Comparison of ENCODE assay signal across 8 cellular contexts in genomic region chr2:85132392-85132791, GRCh38. TPM values are rescaled to one million over a fixed set of nuclear protein-coding genes. Genes with fewer than 3 reads are reported as not detected.
DNase-seq lines count a peak whose midpoint lies in the region; ATAC-seq and TF ChIP-seq lines count a peak whose summit lies in the region.

No MANE protein-coding gene starts in this region.

- DNase-seq in AG20443 (ENCODE audit: low spot score) (peak; percentile 40), LHCN-M2 (ENCODE audit: low read depth) (peak; percentile 2), dorsolateral prefrontal cortex (no peak), UCSD-AML1 (lab: John Stamatoyannopoulos, UW; ENCODE audit: unreplicated experiment) (no peak), NCI-H2029 (lab: John Stamatoyannopoulos, UW) (no peak), NCI-H446 treated with DMSO at 0.1 percent for 48 hours (lab: John Stamatoyannopoulos, UW) (no peak)
- DNase-seq in naive thymus-derived CD8-positive, alpha-beta T cell: no peak
- DNase-seq in activated effector memory CD4-positive, alpha-beta T cell treated with Interleukin-2 at 50 U/mL for 16 hours: no peak

- no peak overlapping the region for H3K27ac Mint-ChIP-seq in naive thymus-derived CD8-positive, alpha-beta T cell

- no peaks in the 10 kb centered on the region for H3K9me3 Mint-ChIP-seq in naive thymus-derived CD8-positive, alpha-beta T cell

- POLR2A ChIA-PET in naive thymus-derived CD8-positive, alpha-beta T cell (lab: Charles Lee): no interaction called here

- H3K27me3 Mint-ChIP-seq in naive thymus-derived CD8-positive, alpha-beta T cell: peaks cover 32 to 69% (median 53%) of the 10 kb centered on the region in 5 donors

- H3K4me3 Mint-ChIP-seq in naive thymus-derived CD8-positive, alpha-beta T cell: peak overlapping the region; percentile 62 to 87 (median 76)

- H3K27ac ChIP-seq in dorsolateral prefrontal cortex: peak overlapping the region in 10 of 59 donors; percentile 27 to 75 (median 62)

- H3K36me3 Mint-ChIP-seq in naive thymus-derived CD8-positive, alpha-beta T cell: peaks cover 0 to 2% (median 0%) of the 10 kb centered on the region in 3 donors

- ATAC-seq in naive thymus-derived CD8-positive, alpha-beta T cell: no peak

- peaks cover 0 to 44% (median 17%) of the 10 kb centered on the region in 45 donors for H3K27me3 ChIP-seq in dorsolateral prefrontal cortex

- peaks cover 0 to 15% (median 14%) of the 10 kb centered on the region in 4 donors for H3K4me1 Mint-ChIP-seq in naive thymus-derived CD8-positive, alpha-beta T cell

- intact Hi-C loops in dorsolateral prefrontal cortex (cut with DNase I): loop anchor here (10.0 kb wide), 2 partner anchors 112 to 152 kb away; no protein-coding TSS in a partner anchor

- peak overlapping the region; percentile 36 to 73 (median 63) for H3K4me3 ChIP-seq in dorsolateral prefrontal cortex

- TF ChIP-seq CTCF in dorsolateral prefrontal cortex (IDR thresholded peaks at IDR 0.05 in 54 of 56, conservative IDR thresholded peaks at IDR 0.05 in 2 of 56; ENCODE audit: low read depth in 1 of 56, partially characterized antibody in 56 of 56): no peak

RNA-seq across cellular contexts. Expression of gene TCF7L1, which starts 0.8 kb away (rescaled TPM):
- total RNA-seq in LHCN-M2 (2014; rRNA removed): 0.46 and 1.1 TPM in 2 replicates
- 10.7 TPM for polyA plus RNA-seq in LHCN-M2 (2012)
- 10 to 100 TPM in 3 of 120 experiments, 1 to 10 TPM in 117; 2.1 to 12.7 (median 4.4) TPM for total RNA-seq in dorsolateral prefrontal cortex
- not detected for total RNA-seq in naive thymus-derived CD8-positive, alpha-beta T cell
- under 1 TPM in 2 of 3 donors, not detected in 1; 0.08 to 0.09 TPM for polyA plus RNA-seq in naive thymus-derived CD8-positive, alpha-beta T cell

Comparison
In these comparisons a context has a peak if more than half of its experiments do, and no peak if none do; other contexts are left out.
1. DNase-seq: peak in AG20443 (single experiment) and LHCN-M2 (single experiment); none in dorsolateral prefrontal cortex (0 of 10), naive thymus-derived CD8-positive, alpha-beta T cell (0 of 10), UCSD-AML1 (single experiment), activated effector memory CD4-positive, alpha-beta T cell treated with Interleukin-2 at 50 U/mL for 16 hours (single experiment), NCI-H2029 (single experiment) and NCI-H446 treated with DMSO at 0.1 percent for 48 hours (single experiment).